ENCODE assay signal across 11 cellular contexts in genomic region chr4:80221161-80221560, GRCh38. TPM values are rescaled to one million over a fixed set of nuclear protein-coding genes. Genes with fewer than 3 reads are reported as not detected.
A peak's percentile ranks its signal among the peaks of the same experiment; 100 is the strongest.
DNase-seq lines count a peak whose midpoint lies in the region; ATAC-seq, FAIRE-seq and TF ChIP-seq lines count a peak whose summit lies in the region.
"Had no signal": no experiment of that assay in that cellular context is flagged by ENCODE, and none has a peak within 500 bp of the region (broad histone marks: within the 10 kb centered on the region; RNA-seq: fewer than 3 reads in every experiment).

No MANE protein-coding gene starts in this region.

- H3K4me3 ChIP-seq in fibroblast of mammary gland (ENCODE audit: control insufficient read depth, low read depth, low read length) = no peak overlapping the region
- no peak overlapping the region for H3K4me3 ChIP-seq in tibial nerve
- H3K4me3 ChIP-seq: suprapubic skin had no signal

- no peak overlapping the region for H3K4me3 Mint-ChIP-seq in stimulated activated naive CD8-positive, alpha-beta T cell treated with anti-CD3 and anti-CD28 coated beads, Interleukin-15, amount 100 ng/mL, for 72 hours
- H3K4me3 Mint-ChIP-seq: activated CD4-positive, alpha-beta memory T cell treated with anti-CD3 and anti-CD28 coated beads for 36 hours had no signal

- H3K4me1 Mint-ChIP-seq in stimulated activated naive CD8-positive, alpha-beta T cell treated with anti-CD3 and anti-CD28 coated beads, Interleukin-15, amount 100 ng/mL, for 72 hours = no peaks in the 10 kb centered on the region

- no peak overlapping the region for H3K27ac ChIP-seq in tibial nerve
- H3K27ac ChIP-seq: suprapubic skin had no signal

- TF ChIP-seq CTCF in GM10266 (IDR thresholded peaks at IDR 0.05; ENCODE audit: control insufficient read depth, insufficient read depth, low read depth, missing control alignments) = peak; percentile 30
- peak; percentile 56 for TF ChIP-seq CTCF in fibroblast of mammary gland (conservative IDR thresholded peaks at IDR 0.05; ENCODE audit: control insufficient read depth, insufficient read depth, low read depth, low read length)
- peak in 1 of 5 experiments; percentile 11 for TF ChIP-seq CTCF in tibial nerve (IDR thresholded peaks at IDR 0.05)

- FAIRE-seq in A204.1 (lab: Jason Lieb, UNC) (peak; percentile 86), RCC 7860 (lab: Jason Lieb, UNC) (peak; percentile 85)
- FAIRE-seq: colon had no signal

- H3K27me3 Mint-ChIP-seq in stimulated activated naive CD8-positive, alpha-beta T cell treated with anti-CD3 and anti-CD28 coated beads, Interleukin-15, amount 100 ng/mL, for 72 hours = peaks cover 14% of the 10 kb centered on the region

- TF ChIP-seq EP300 in tibial nerve (IDR thresholded peaks at IDR 0.05) = no peak

- no peak for TF ChIP-seq POLR2A in tibial nerve (IDR thresholded peaks at IDR 0.05)

- no peaks in the 10 kb centered on the region for H3K9me3 Mint-ChIP-seq in stimulated activated naive CD8-positive, alpha-beta T cell treated with anti-CD3 and anti-CD28 coated beads, Interleukin-15, amount 100 ng/mL, for 72 hours
- H3K9me3 Mint-ChIP-seq: activated CD4-positive, alpha-beta memory T cell treated with anti-CD3 and anti-CD28 coated beads for 36 hours had no signal

- no peak for DNase-seq in GM10266 (ENCODE audit: extremely low spot score)
- DNase-seq in RCC 7860 (ENCODE audit: low spot score) = peak; percentile 50
- DNase-seq in fibroblast of mammary gland (ENCODE audit: low read depth) = peak; percentile 65
- no peak for DNase-seq in NCI-H2081 treated with DMSO at 0.1 percent for 48 hours (lab: John Stamatoyannopoulos, UW)
- no peak for DNase-seq in tibial nerve (ENCODE audit: low spot score in 2 of 2)
- DNase-seq in stimulated activated naive CD8-positive, alpha-beta T cell treated with anti-CD3 and anti-CD28 coated beads, Interleukin-15, amount 100 ng/mL, for 72 hours = no peak
- DNase-seq: activated CD4-positive, alpha-beta memory T cell treated with anti-CD3 and anti-CD28 coated beads for 36 hours had no signal

- H3K4me1 ChIP-seq in tibial nerve = no peaks in the 10 kb centered on the region
- H3K4me1 ChIP-seq: suprapubic skin had no signal

- H3K27me3 ChIP-seq in tibial nerve = peaks cover 0 to 15% of the 10 kb centered on the region in 2 donors

- no peaks in the 10 kb centered on the region for H3K9me3 ChIP-seq in tibial nerve
- H3K9me3 ChIP-seq: suprapubic skin had no signal

- no peak overlapping the region for H3K27ac Mint-ChIP-seq in stimulated activated naive CD8-positive, alpha-beta T cell treated with anti-CD3 and anti-CD28 coated beads, Interleukin-15, amount 100 ng/mL, for 72 hours
- H3K27ac Mint-ChIP-seq: activated CD4-positive, alpha-beta memory T cell treated with anti-CD3 and anti-CD28 coated beads for 36 hours had no signal

- no peaks in the 10 kb centered on the region for H3K36me3 ChIP-seq in tibial nerve
- H3K36me3 ChIP-seq: suprapubic skin had no signal

- ATAC-seq in HG03159 (IDR thresholded peaks at IDR 0.05; ENCODE audit: unreplicated experiment) = no peak
- ATAC-seq in stimulated activated naive CD8-positive, alpha-beta T cell treated with anti-CD3 and anti-CD28 coated beads, Interleukin-15, amount 100 ng/mL, for 72 hours = no peak

RNA-seq across cellular contexts. Expression of gene PRDM8, which starts 23.9 kb away (rescaled TPM):
- total RNA-seq in tibial nerve = 10 to 100 TPM in 2 of 4 donors, 1 to 10 TPM in 2; 3.5 to 12.6 (median 10.3) TPM

RNA-seq across cellular contexts. Expression of gene FGF5, which starts 45.3 kb away (rescaled TPM):
- under 1 TPM in 1 of 4 donors, not detected in 3; 0.60 TPM for total RNA-seq in tibial nerve
- total RNA-seq: activated CD4-positive, alpha-beta memory T cell treated with anti-CD3 and anti-CD28 coated beads for 36 hours had no signal

Comparison
In these comparisons a context has a peak if more than half of its experiments do, and no peak if none do; other contexts are left out.
1. DNase-seq: peak in RCC 7860 (single experiment) and fibroblast of mammary gland (single experiment); none in GM10266 (single experiment), NCI-H2081 treated with DMSO at 0.1 percent for 48 hours (single experiment), tibial nerve (0 of 2) and stimulated activated naive CD8-positive, alpha-beta T cell treated with anti-CD3 and anti-CD28 coated beads, Interleukin-15, amount 100 ng/mL, for 72 hours (0 of 2).